In the genomic region with DNA sequence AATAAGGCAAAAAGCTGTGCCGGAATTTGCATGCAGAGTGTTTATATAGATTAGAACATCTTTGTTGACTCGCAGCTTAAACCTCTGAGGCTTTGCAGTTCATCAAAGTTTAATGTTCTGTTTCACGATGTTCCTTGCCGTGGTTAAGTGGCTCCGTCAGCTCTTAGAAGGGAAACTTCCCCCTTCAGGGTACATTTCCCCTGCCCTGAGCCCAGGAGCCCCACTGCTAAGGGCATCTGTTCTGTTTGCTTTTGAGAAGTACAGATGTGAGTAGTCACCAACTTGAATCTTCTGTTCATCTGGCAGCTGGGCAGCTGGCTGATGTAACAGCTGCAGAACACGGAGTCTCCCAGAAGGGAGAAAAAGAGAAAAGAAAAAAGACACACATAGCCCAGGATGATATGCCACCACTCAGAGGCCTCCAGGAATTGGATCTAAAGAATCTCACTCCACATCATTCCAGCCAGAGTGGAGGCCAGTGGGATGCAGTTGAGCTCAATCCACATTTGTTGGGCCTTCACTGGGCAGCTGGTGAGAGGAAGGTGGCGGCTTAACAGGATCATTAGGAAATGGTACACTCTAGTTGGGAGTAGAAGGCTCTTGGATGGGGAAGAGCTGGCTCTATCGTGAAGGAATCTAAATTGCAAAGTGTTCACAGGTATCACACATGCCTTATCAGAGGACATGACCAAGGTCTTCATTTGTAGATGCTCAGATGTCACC, we compare ENCODE assay signal across 9 cellular contexts.
DNase-seq lines count a peak whose midpoint lies in the region; TF ChIP-seq lines count a peak whose summit lies in the region.
"Had no signal": no experiment of that assay in that cellular context is flagged by ENCODE, and none has a peak within 500 bp of the region (broad histone marks: within the 10 kb centered on the region; RNA-seq: fewer than 3 reads in every experiment).

No MANE protein-coding gene starts in this region.

- H3K4me1 Mint-ChIP-seq in activated naive CD4-positive, alpha-beta T cell treated with anti-CD3 and anti-CD28 coated beads, Interleukin-2, amount 50 U/mL, for 24 hours: peaks cover 6% of the 10 kb centered on the region
- peaks cover 16% of the 10 kb centered on the region for H3K4me1 Mint-ChIP-seq in glutamatergic neuron (ENCODE audit: low read depth, unreplicated experiment)
- peaks cover 39% of the 10 kb centered on the region for H3K4me1 Mint-ChIP-seq in stimulated activated naive CD8-positive, alpha-beta T cell treated with anti-CD3 and anti-CD28 coated beads, Interleukin-15, Interleukin-2, amounts not matched to agents 100 ng/mL and 50 ng/mL, for 24 hours (ENCODE audit: low read depth)

- peaks cover 3% of the 10 kb centered on the region for H3K27me3 Mint-ChIP-seq in activated naive CD4-positive, alpha-beta T cell treated with anti-CD3 and anti-CD28 coated beads, Interleukin-2, amount 50 U/mL, for 24 hours
- peaks cover 11% of the 10 kb centered on the region for H3K27me3 Mint-ChIP-seq in glutamatergic neuron (ENCODE audit: unreplicated experiment)
- H3K27me3 Mint-ChIP-seq in stimulated activated naive CD8-positive, alpha-beta T cell treated with anti-CD3 and anti-CD28 coated beads, Interleukin-15, Interleukin-2, amounts not matched to agents 100 ng/mL and 50 ng/mL, for 24 hours: no peaks in the 10 kb centered on the region
- H3K27me3 Mint-ChIP-seq: T-cell had no signal

- no peaks in the 10 kb centered on the region for H3K36me3 Mint-ChIP-seq in activated naive CD4-positive, alpha-beta T cell treated with anti-CD3 and anti-CD28 coated beads, Interleukin-2, amount 50 U/mL, for 24 hours
- no peaks in the 10 kb centered on the region for H3K36me3 Mint-ChIP-seq in glutamatergic neuron (ENCODE audit: unreplicated experiment)
- no peaks in the 10 kb centered on the region for H3K36me3 Mint-ChIP-seq in stimulated activated naive CD8-positive, alpha-beta T cell treated with anti-CD3 and anti-CD28 coated beads, Interleukin-15, Interleukin-2, amounts not matched to agents 100 ng/mL and 50 ng/mL, for 24 hours (ENCODE audit: low read depth)
- H3K36me3 Mint-ChIP-seq: T-cell had no signal

- no peak overlapping the region for H3K4me3 Mint-ChIP-seq in activated naive CD4-positive, alpha-beta T cell treated with anti-CD3 and anti-CD28 coated beads, Interleukin-2, amount 50 U/mL, for 24 hours
- H3K4me3 Mint-ChIP-seq in glutamatergic neuron (ENCODE audit: unreplicated experiment): peak overlapping the region; percentile 50
- H3K4me3 Mint-ChIP-seq in stimulated activated naive CD8-positive, alpha-beta T cell treated with anti-CD3 and anti-CD28 coated beads, Interleukin-15, Interleukin-2, amounts not matched to agents 100 ng/mL and 50 ng/mL, for 24 hours: no peak overlapping the region
- H3K4me3 Mint-ChIP-seq: T-cell had no signal

- H3K9me3 Mint-ChIP-seq in activated naive CD4-positive, alpha-beta T cell treated with anti-CD3 and anti-CD28 coated beads, Interleukin-2, amount 50 U/mL, for 24 hours: no peaks in the 10 kb centered on the region
- H3K9me3 Mint-ChIP-seq in glutamatergic neuron (ENCODE audit: unreplicated experiment): peaks cover 11% of the 10 kb centered on the region
- peaks cover 4% of the 10 kb centered on the region for H3K9me3 Mint-ChIP-seq in stimulated activated naive CD8-positive, alpha-beta T cell treated with anti-CD3 and anti-CD28 coated beads, Interleukin-15, Interleukin-2, amounts not matched to agents 100 ng/mL and 50 ng/mL, for 24 hours
- H3K9me3 Mint-ChIP-seq: T-cell had no signal

- no peak for TF ChIP-seq CTCF in glutamatergic neuron (IDR thresholded peaks at IDR 0.05; ENCODE audit: partially characterized antibody, unreplicated experiment)

- DNase-seq in activated naive CD4-positive, alpha-beta T cell treated with anti-CD3 and anti-CD28 coated beads, Interleukin-2, amount 50 U/mL, for 16 hours: no peak
- DNase-seq in NOMO-1 treated with DMSO at 0.1 percent for 48 hours (lab: John Stamatoyannopoulos, UW; ENCODE audit: unreplicated experiment) (peak; percentile 79), glutamatergic neuron (no peak), NCI-H2081 treated with DMSO at 0.1 percent for 48 hours (lab: John Stamatoyannopoulos, UW) (no peak), NCI-H187 treated with DMSO at 0.1 percent for 48 hours (lab: John Stamatoyannopoulos, UW) (no peak), KG1 (lab: John Stamatoyannopoulos, UW) (no peak)

- H3K27ac Mint-ChIP-seq in activated naive CD4-positive, alpha-beta T cell treated with anti-CD3 and anti-CD28 coated beads, Interleukin-2, amount 50 U/mL, for 24 hours: peak overlapping the region; percentile 15
- H3K27ac Mint-ChIP-seq in glutamatergic neuron (ENCODE audit: unreplicated experiment): peak overlapping the region; percentile 64
- peak overlapping the region; percentile 13 for H3K27ac Mint-ChIP-seq in stimulated activated naive CD8-positive, alpha-beta T cell treated with anti-CD3 and anti-CD28 coated beads, Interleukin-15, Interleukin-2, amounts not matched to agents 100 ng/mL and 50 ng/mL, for 24 hours

Comparison
In these comparisons a context has a peak if more than half of its experiments do, and no peak if none do; other contexts are left out.
1. H3K27ac Mint-ChIP-seq: peak in every context shown above with its lines; median percentile 64 in glutamatergic neuron; 15 in activated naive CD4-positive, alpha-beta T cell treated with anti-CD3 and anti-CD28 coated beads, Interleukin-2, amount 50 U/mL, for 24 hours; 13 in stimulated activated naive CD8-positive, alpha-beta T cell treated with anti-CD3 and anti-CD28 coated beads, Interleukin-15, Interleukin-2, amounts not matched to agents 100 ng/mL and 50 ng/mL, for 24 hours.